In genomic region chr12:77845831-77846230, GRCh38 we compare ENCODE assay signal across 1 cellular context.
TF ChIP-seq lines count a peak whose summit lies in the region.

No MANE protein-coding gene starts in this region.

TF ChIP-seq in HEK293, 187 proteins besides CTCF, POLR2A, EP300 and RAD21 (continued from another document):
- TF ChIP-seq, protein P1, sequence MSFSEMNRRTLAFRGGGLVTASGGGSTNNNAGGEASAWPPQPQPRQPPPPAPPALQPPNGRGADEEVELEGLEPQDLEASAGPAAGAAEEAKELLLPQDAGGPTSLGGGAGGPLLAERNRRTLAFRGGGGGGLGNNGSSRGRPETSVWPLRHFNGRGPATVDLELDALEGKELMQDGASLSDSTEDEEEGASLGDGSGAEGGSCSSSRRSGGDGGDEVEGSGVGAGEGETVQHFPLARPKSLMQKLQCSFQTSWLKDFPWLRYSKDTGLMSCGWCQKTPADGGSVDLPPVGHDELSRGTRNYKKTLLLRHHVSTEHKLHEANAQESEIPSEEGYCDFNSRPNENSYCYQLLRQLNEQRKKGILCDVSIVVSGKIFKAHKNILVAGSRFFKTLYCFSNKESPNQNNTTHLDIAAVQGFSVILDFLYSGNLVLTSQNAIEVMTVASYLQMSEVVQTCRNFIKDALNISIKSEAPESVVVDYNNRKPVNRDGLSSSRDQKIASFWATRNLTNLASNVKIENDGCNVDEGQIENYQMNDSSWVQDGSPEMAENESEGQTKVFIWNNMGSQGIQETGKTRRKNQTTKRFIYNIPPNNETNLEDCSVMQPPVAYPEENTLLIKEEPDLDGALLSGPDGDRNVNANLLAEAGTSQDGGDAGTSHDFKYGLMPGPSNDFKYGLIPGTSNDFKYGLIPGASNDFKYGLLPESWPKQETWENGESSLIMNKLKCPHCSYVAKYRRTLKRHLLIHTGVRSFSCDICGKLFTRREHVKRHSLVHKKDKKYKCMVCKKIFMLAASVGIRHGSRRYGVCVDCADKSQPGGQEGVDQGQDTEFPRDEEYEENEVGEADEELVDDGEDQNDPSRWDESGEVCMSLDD (tag by site-specific recombination; IDR thresholded peaks at IDR 0.05), result 0 out of 2 replicates have a peak, but pooled peaks have one; percentile 31
- TF ChIP-seq, protein P2, sequence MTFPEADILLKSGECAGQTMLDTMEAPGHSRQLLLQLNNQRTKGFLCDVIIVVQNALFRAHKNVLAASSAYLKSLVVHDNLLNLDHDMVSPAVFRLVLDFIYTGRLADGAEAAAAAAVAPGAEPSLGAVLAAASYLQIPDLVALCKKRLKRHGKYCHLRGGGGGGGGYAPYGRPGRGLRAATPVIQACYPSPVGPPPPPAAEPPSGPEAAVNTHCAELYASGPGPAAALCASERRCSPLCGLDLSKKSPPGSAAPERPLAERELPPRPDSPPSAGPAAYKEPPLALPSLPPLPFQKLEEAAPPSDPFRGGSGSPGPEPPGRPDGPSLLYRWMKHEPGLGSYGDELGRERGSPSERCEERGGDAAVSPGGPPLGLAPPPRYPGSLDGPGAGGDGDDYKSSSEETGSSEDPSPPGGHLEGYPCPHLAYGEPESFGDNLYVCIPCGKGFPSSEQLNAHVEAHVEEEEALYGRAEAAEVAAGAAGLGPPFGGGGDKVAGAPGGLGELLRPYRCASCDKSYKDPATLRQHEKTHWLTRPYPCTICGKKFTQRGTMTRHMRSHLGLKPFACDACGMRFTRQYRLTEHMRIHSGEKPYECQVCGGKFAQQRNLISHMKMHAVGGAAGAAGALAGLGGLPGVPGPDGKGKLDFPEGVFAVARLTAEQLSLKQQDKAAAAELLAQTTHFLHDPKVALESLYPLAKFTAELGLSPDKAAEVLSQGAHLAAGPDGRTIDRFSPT (tag by site-specific recombination; IDR thresholded peaks at IDR 0.05), result peak; percentile 88
